ENCODE assay signal across 16 cellular contexts in the genomic region with DNA sequence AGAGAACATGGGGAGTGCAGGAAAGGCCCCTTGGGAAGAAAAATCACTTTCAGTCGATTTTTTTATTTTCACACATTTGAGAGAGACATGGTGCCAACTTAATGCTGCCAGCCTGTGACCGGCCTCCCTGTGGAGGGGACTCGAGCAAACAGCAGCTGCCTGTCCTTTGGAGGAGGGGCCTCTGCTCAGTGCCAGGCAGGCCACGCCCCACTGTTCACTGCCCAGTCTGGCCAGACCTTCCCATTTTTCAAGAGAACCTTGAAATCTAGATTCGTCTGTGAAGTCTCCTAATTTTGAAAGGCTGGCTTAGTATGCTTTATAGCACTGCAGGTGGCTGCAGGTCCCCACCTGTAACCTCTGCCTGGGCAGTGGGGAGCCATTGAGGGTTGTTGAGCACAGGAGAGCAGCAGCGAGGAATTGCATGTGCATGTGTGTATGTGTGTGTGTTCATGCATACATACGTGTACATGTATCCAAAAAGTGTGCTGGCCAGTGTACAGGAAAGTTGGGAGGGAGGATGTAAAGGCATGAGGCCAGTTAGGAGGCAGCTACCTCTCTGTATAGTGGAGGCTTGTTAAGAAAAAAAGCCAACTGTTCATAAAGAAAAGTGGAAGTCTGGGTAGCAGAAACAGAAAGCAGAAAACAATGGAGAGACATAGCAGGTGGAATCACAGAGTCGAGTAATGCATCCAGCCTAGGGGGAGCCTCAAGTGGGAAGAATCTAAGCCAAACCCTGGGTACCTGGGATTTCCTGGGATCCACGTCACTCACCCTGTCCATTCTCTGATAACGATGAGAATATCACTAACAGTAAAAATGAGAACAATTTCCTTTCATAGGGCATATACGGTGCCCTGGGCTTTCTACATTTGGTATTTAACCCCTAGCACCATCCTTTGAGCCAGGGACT.
A peak's percentile ranks its signal among the peaks of the same experiment; 100 is the strongest.
DNase-seq lines count a peak whose midpoint lies in the region; ATAC-seq and TF ChIP-seq lines count a peak whose summit lies in the region.
"Had no signal": no experiment of that assay in that cellular context is flagged by ENCODE, and none has a peak within 500 bp of the region (broad histone marks: within the 10 kb centered on the region; RNA-seq: fewer than 3 reads in every experiment).

No MANE protein-coding gene starts in this region.

- CTCF ChIA-PET in activated CD4-positive, alpha-beta memory T cell treated with anti-CD3 and anti-CD28 coated beads for 36 hours (lab: Charles Lee): no interaction called here
- CTCF ChIA-PET in CD8-positive, alpha-beta memory T cell (lab: Charles Lee): interaction anchor here (1.4 kb wide), 1 partner anchor 10 kb away, joined by 4 read pairs; no protein-coding TSS in a partner anchor

- H3K27ac Mint-ChIP-seq in brain (peak overlapping the region in 4 of 5 experiments; percentile 62 to 91 (median 80)), memory B cell (peak overlapping the region; percentile 29)
- no peak overlapping the region for H3K27ac Mint-ChIP-seq in activated CD4-positive, alpha-beta memory T cell treated with anti-CD3 and anti-CD28 coated beads for 36 hours
- peak overlapping the region in 3 of 8 donors; percentile 30 to 53 (median 42) for H3K27ac Mint-ChIP-seq in CD8-positive, alpha-beta memory T cell

- H3K27ac ChIP-seq in left ventricle myocardium inferior (replicated peaks) (no peak overlapping the region), right atrium auricular region (no peak overlapping the region), vagina (peak overlapping the region; percentile 73)
- no peak overlapping the region for H3K27ac ChIP-seq in CD8-positive, alpha-beta memory T cell (ENCODE audit: low read depth, low read length)

- peaks cover 41% of the 10 kb centered on the region for H3K36me3 Mint-ChIP-seq in brain
- peaks cover 23% of the 10 kb centered on the region for H3K36me3 Mint-ChIP-seq in memory B cell
- peaks cover 14% of the 10 kb centered on the region for H3K36me3 Mint-ChIP-seq in activated CD4-positive, alpha-beta memory T cell treated with anti-CD3 and anti-CD28 coated beads for 36 hours
- H3K36me3 Mint-ChIP-seq in CD8-positive, alpha-beta memory T cell: peaks cover 9 to 62% (median 10%) of the 10 kb centered on the region in 3 donors

- H3K27me3 Mint-ChIP-seq in brain (no peaks in the 10 kb centered on the region), memory B cell (no peaks in the 10 kb centered on the region)
- no peaks in the 10 kb centered on the region for H3K27me3 Mint-ChIP-seq in activated CD4-positive, alpha-beta memory T cell treated with anti-CD3 and anti-CD28 coated beads for 36 hours
- peaks cover 0 to 2% of the 10 kb centered on the region in 2 donors for H3K27me3 Mint-ChIP-seq in CD8-positive, alpha-beta memory T cell

- TF ChIP-seq POLR2A in vagina (IDR thresholded peaks at IDR 0.05): no peak

- no peak overlapping the region for H3K4me3 ChIP-seq in left ventricle myocardium inferior
- no peak overlapping the region for H3K4me3 ChIP-seq in right atrium auricular region
- no peak overlapping the region for H3K4me3 ChIP-seq in vagina
- no peak overlapping the region for H3K4me3 ChIP-seq in CD8-positive, alpha-beta memory T cell (ENCODE audit: low read length)

- H3K27me3 ChIP-seq in left ventricle myocardium inferior (ENCODE audit: low read depth): no peaks in the 10 kb centered on the region
- no peaks in the 10 kb centered on the region for H3K27me3 ChIP-seq in right atrium auricular region
- no peaks in the 10 kb centered on the region for H3K27me3 ChIP-seq in vagina
- H3K27me3 ChIP-seq in CD8-positive, alpha-beta memory T cell (ENCODE audit: insufficient read depth, low read length, poor library complexity, severe bottlenecking): no peaks in the 10 kb centered on the region
- H3K27me3 ChIP-seq: BE2C had no signal

- H3K4me3 Mint-ChIP-seq in brain: peak overlapping the region in 1 of 5 experiments; percentile 28
- no peak overlapping the region for H3K4me3 Mint-ChIP-seq in memory B cell
- no peak overlapping the region for H3K4me3 Mint-ChIP-seq in activated CD4-positive, alpha-beta memory T cell treated with anti-CD3 and anti-CD28 coated beads for 36 hours
- no peak overlapping the region for H3K4me3 Mint-ChIP-seq in CD8-positive, alpha-beta memory T cell

- TF ChIP-seq CTCF in left ventricle myocardium inferior (IDR thresholded peaks at IDR 0.05; ENCODE audit: borderline replicate concordance) (no peak), right atrium auricular region (IDR thresholded peaks at IDR 0.05) (no peak), brain (conservative IDR thresholded peaks at IDR 0.05) (no peak), vagina (IDR thresholded peaks at IDR 0.05) (no peak)

- H3K4me1 Mint-ChIP-seq in brain (peaks cover 49% of the 10 kb centered on the region), memory B cell (peaks cover 7% of the 10 kb centered on the region)
- H3K4me1 Mint-ChIP-seq in activated CD4-positive, alpha-beta memory T cell treated with anti-CD3 and anti-CD28 coated beads for 36 hours (ENCODE audit: low read depth): no peaks in the 10 kb centered on the region
- H3K4me1 Mint-ChIP-seq in CD8-positive, alpha-beta memory T cell: peaks cover 0 to under 1% (median 0%) of the 10 kb centered on the region in 3 donors

- intact Hi-C loops in left ventricle myocardium inferior (cut with micrococcal nuclease): no loop called here
- intact Hi-C loops in vagina (cut with DNase I): no loop called here
- intact Hi-C loops in activated CD4-positive, alpha-beta memory T cell treated with anti-CD3 and anti-CD28 coated beads for 36 hours (cut with micrococcal nuclease): no loop called here

- peak; percentile 13 for DNase-seq in left ventricle myocardium inferior
- no peak for DNase-seq in right atrium auricular region (ENCODE audit: low spot score)
- DNase-seq in memory B cell (ENCODE audit: low spot score in 2 of 2): no peak
- no peak for DNase-seq in vagina (ENCODE audit: extremely low spot score in 2 of 2)
- DNase-seq in activated CD4-positive, alpha-beta memory T cell treated with anti-CD3 and anti-CD28 coated beads for 36 hours: no peak
- no peak for DNase-seq in CD8-positive, alpha-beta memory T cell
- DNase-seq: activated CD4-positive, alpha-beta T cell treated with anti-CD3 and anti-CD28 coated beads for 48 hours; BE2C; GDM1; IMR-90; NCI-H1417 treated with DMSO at 0.1 percent for 48 hours; SK-N-SH; stimulated activated CD4-positive, alpha-beta T cell treated with anti-CD3 and anti-CD28 coated beads, Interleukin-15, amount 100 ng/mL, for 24 hours; stimulated activated CD8-positive, alpha-beta memory T cell treated with anti-CD3 and anti-CD28 coated beads, Interleukin-4, amount 100 ng/mL, for 48 hours had no signal

- H3K9me3 ChIP-seq in left ventricle myocardium inferior (replicated peaks): no peaks in the 10 kb centered on the region
- no peaks in the 10 kb centered on the region for H3K9me3 ChIP-seq in right atrium auricular region
- no peaks in the 10 kb centered on the region for H3K9me3 ChIP-seq in vagina
- H3K9me3 ChIP-seq in CD8-positive, alpha-beta memory T cell (ENCODE audit: low read length): no peaks in the 10 kb centered on the region
- H3K9me3 ChIP-seq: BE2C, SK-N-SH had no signal

- POLR2A ChIA-PET in activated CD4-positive, alpha-beta memory T cell treated with anti-CD3 and anti-CD28 coated beads for 36 hours (lab: Charles Lee): no interaction called here
- POLR2A ChIA-PET in CD8-positive, alpha-beta memory T cell (lab: Charles Lee): interaction anchor here (0.7 kb wide), 1 partner anchor 305 kb away, joined by 3 read pairs; no protein-coding TSS in a partner anchor

- H3K36me3 ChIP-seq in left ventricle myocardium inferior (peaks cover 46% of the 10 kb centered on the region), right atrium auricular region (peaks cover 23% of the 10 kb centered on the region), vagina (peaks cover 0 to 56% of the 10 kb centered on the region in 2 donors)
- peaks cover 24% of the 10 kb centered on the region for H3K36me3 ChIP-seq in CD8-positive, alpha-beta memory T cell (ENCODE audit: insufficient read depth, low read length)

- H3K4me1 ChIP-seq in left ventricle myocardium inferior (no peaks in the 10 kb centered on the region), right atrium auricular region (no peaks in the 10 kb centered on the region), vagina (peaks cover 56% of the 10 kb centered on the region)
- H3K4me1 ChIP-seq in CD8-positive, alpha-beta memory T cell (ENCODE audit: insufficient read depth, low read length): no peaks in the 10 kb centered on the region
- H3K4me1 ChIP-seq: BE2C had no signal

- H3K9me3 Mint-ChIP-seq in brain (no peaks in the 10 kb centered on the region), memory B cell (no peaks in the 10 kb centered on the region)
- no peaks in the 10 kb centered on the region for H3K9me3 Mint-ChIP-seq in activated CD4-positive, alpha-beta memory T cell treated with anti-CD3 and anti-CD28 coated beads for 36 hours
- no peaks in the 10 kb centered on the region for H3K9me3 Mint-ChIP-seq in CD8-positive, alpha-beta memory T cell

- no peak for ATAC-seq in memory B cell (ENCODE audit: low read depth)
- ATAC-seq in HG02885 (IDR thresholded peaks at IDR 0.05; ENCODE audit: poor library complexity, unreplicated experiment): no peak
